25 cellular contexts compared by ENCODE assay signal in genomic region chr11:46253258-46254134, GRCh38. TPM values are rescaled to one million over a fixed set of nuclear protein-coding genes. Genes with fewer than 3 reads are reported as not detected.
DNase-seq lines count a peak whose midpoint lies in the region; ATAC-seq and TF ChIP-seq lines count a peak whose summit lies in the region.
"Had no signal": no experiment of that assay in that cellular context is flagged by ENCODE, and none has a peak within 500 bp of the region (broad histone marks: within the 10 kb centered on the region; RNA-seq: fewer than 3 reads in every experiment).

No MANE protein-coding gene starts in this region.

- no peaks in the 10 kb centered on the region for H3K79me2 ChIP-seq in smooth muscle cell (ENCODE audit: low read depth)

- H3K4me3 ChIP-seq in smooth muscle cell = no peak overlapping the region
- H3K4me3 ChIP-seq: gastroesophageal sphincter, SJSA1, suprapubic skin had no signal

- WGBS in smooth muscle cell (ENCODE audit: low lambda C conversion rate) = 87% methylated on average over 13 of the region's 13 CpGs

- no peak overlapping the region for H3K4me2 ChIP-seq in smooth muscle cell

- H3K9me3 Mint-ChIP-seq in activated CD8-positive, alpha-beta T cell treated with anti-CD3 and anti-CD28 coated beads for 36 hours = no peaks in the 10 kb centered on the region
- H3K9me3 Mint-ChIP-seq: central memory CD8-positive, alpha-beta T cell; neural crest cell had no signal

- TF ChIP-seq CTCF in VCaP (conservative IDR thresholded peaks at IDR 0.05) = no peak
- TF ChIP-seq CTCF in smooth muscle cell (IDR thresholded peaks at IDR 0.05; ENCODE audit: borderline replicate concordance, insufficient read depth, poor library complexity, severe bottlenecking) = no peak
- TF ChIP-seq CTCF in activated CD8-positive, alpha-beta T cell treated with anti-CD3 and anti-CD28 coated beads for 36 hours (IDR thresholded peaks at IDR 0.05) = no peak

- H3K36me3 ChIP-seq in smooth muscle cell (ENCODE audit: low read depth) = no peaks in the 10 kb centered on the region
- H3K36me3 ChIP-seq: gastroesophageal sphincter, SJSA1, suprapubic skin, WERI-Rb-1 had no signal

- peak overlapping the region; percentile 25 for H2AFZ ChIP-seq in smooth muscle cell (ENCODE audit: low read depth)

- peaks cover 9% of the 10 kb centered on the region for H3K4me1 ChIP-seq in smooth muscle cell (ENCODE audit: low read depth)
- H3K4me1 ChIP-seq: gastroesophageal sphincter, suprapubic skin had no signal

- ATAC-seq in left colon = peak; percentile 50
- no peak for ATAC-seq in activated CD8-positive, alpha-beta T cell treated with anti-CD3 and anti-CD28 coated beads for 36 hours
- ATAC-seq: gastroesophageal sphincter, T-helper 17 cell had no signal

- intact Hi-C loops in left colon (cut with DNase I, micrococcal nuclease) = no loop called here
- intact Hi-C loops in activated CD8-positive, alpha-beta T cell treated with anti-CD3 and anti-CD28 coated beads for 36 hours (cut with micrococcal nuclease) = no loop called here

- H3K4me3 Mint-ChIP-seq in activated CD8-positive, alpha-beta T cell treated with anti-CD3 and anti-CD28 coated beads for 36 hours = no peak overlapping the region
- H3K4me3 Mint-ChIP-seq: central memory CD8-positive, alpha-beta T cell; neural crest cell; T-helper 17 cell had no signal

- H4K20me1 ChIP-seq in smooth muscle cell (ENCODE audit: low read depth) = no peaks in the 10 kb centered on the region

- CTCF ChIA-PET in activated CD8-positive, alpha-beta T cell treated with anti-CD3 and anti-CD28 coated beads for 36 hours (lab: Charles Lee) = interaction anchor here (0.6 to 2.1 kb wide), 2 partner anchors 55 to 146 kb away, joined by 5 to 8 read pairs; no protein-coding TSS in a partner anchor

- no peaks in the 10 kb centered on the region for H3K36me3 Mint-ChIP-seq in activated CD8-positive, alpha-beta T cell treated with anti-CD3 and anti-CD28 coated beads for 36 hours (ENCODE audit: low read depth)

- H3K9me3 ChIP-seq in smooth muscle cell (replicated peaks; ENCODE audit: low read depth) = no peaks in the 10 kb centered on the region
- H3K9me3 ChIP-seq: gastroesophageal sphincter, SJSA1, suprapubic skin had no signal

- peaks cover 6% of the 10 kb centered on the region for H3K4me1 Mint-ChIP-seq in activated CD8-positive, alpha-beta T cell treated with anti-CD3 and anti-CD28 coated beads for 36 hours (ENCODE audit: low read depth)
- H3K4me1 Mint-ChIP-seq: central memory CD8-positive, alpha-beta T cell had no signal

- H3F3A ChIP-seq in smooth muscle cell (ENCODE audit: low read depth) = peaks cover 5% of the 10 kb centered on the region

- no peaks in the 10 kb centered on the region for H3K27me3 ChIP-seq in smooth muscle cell (ENCODE audit: low read depth)
- H3K27me3 ChIP-seq: gastroesophageal sphincter, SJSA1, suprapubic skin had no signal

- H3K27ac ChIP-seq in VCaP (peak overlapping the region; percentile 28; the same call in 1 of the 2 replicates), smooth muscle cell (ENCODE audit: low read depth) (no peak overlapping the region)
- H3K27ac ChIP-seq: gastroesophageal sphincter, SJSA1, suprapubic skin, WERI-Rb-1 had no signal

- H3K27me3 Mint-ChIP-seq in activated CD8-positive, alpha-beta T cell treated with anti-CD3 and anti-CD28 coated beads for 36 hours = no peaks in the 10 kb centered on the region

- no peak overlapping the region for H3K27ac Mint-ChIP-seq in activated CD8-positive, alpha-beta T cell treated with anti-CD3 and anti-CD28 coated beads for 36 hours
- H3K27ac Mint-ChIP-seq: T-helper 17 cell had no signal

- POLR2A ChIA-PET in activated CD8-positive, alpha-beta T cell treated with anti-CD3 and anti-CD28 coated beads for 36 hours (lab: Charles Lee) = interaction anchor here (0.6 kb wide), 1 partner anchor 324 kb away, joined by 3 read pairs; no protein-coding TSS in a partner anchor

- H3K9ac ChIP-seq in smooth muscle cell (ENCODE audit: low read depth) = no peak overlapping the region

- DNase-seq in ELR (ENCODE audit: low read depth) (peak; percentile 4), left colon (no peak), smooth muscle cell (lab: John Stamatoyannopoulos, UW; ENCODE audit: unreplicated experiment) (no peak), kidney tubule cell (ENCODE audit: low spot score) (no peak)
- DNase-seq in activated CD4-positive, alpha-beta T cell treated with anti-CD3 and anti-CD28 coated beads, Interleukin-2, amount 50 U/mL, for 4 hours = no peak
- no peak for DNase-seq in activated CD8-positive, alpha-beta T cell treated with anti-CD3 and anti-CD28 coated beads for 36 hours
- DNase-seq: activated CD4-positive, alpha-beta T cell treated with anti-CD3 and anti-CD28 coated beads, Interleukin-2, amount 50 U/mL, for 48 hours; activated naive CD4-positive, alpha-beta T cell treated with anti-CD3 and anti-CD28 coated beads, Interleukin-2, amount 50 U/mL, for 16 hours; activated T-cell treated with anti-CD3 and anti-CD28 coated beads for 4 hours; anterior cingulate cortex; erythroblast; GOT3; kidney glomerular epithelial cell; mesendoderm; NCI-H1105; NCI-H2081; NK-92 treated with Interleukin-12 subunit alpha and Interleukin-12 subunit beta, amount 100 ng/mL, for 24 hours; T-helper 17 cell; WERI-Rb-1 had no signal

RNA-seq across cellular contexts. Expression of gene CREB3L1, which starts 24.0 kb away (rescaled TPM):
- 100 to 1,000 TPM; 118 to 200 TPM for total RNA-seq in left colon
- total RNA-seq in smooth muscle cell = 49.1 and 63.3 TPM in 2 replicates
- polyA plus RNA-seq in smooth muscle cell = 385 and 437 TPM in 2 replicates
- not detected for total RNA-seq in activated CD8-positive, alpha-beta T cell treated with anti-CD3 and anti-CD28 coated beads for 36 hours
- total RNA-seq: T-helper 17 cell had no signal

Comparison
In these comparisons a context has a peak if more than half of its experiments do, and no peak if none do; other contexts are left out.
1. RNA of gene CREB3L1, which starts 24.0 kb away (total RNA-seq): 118 to 200 TPM in left colon and 49.1 to 63.3 TPM in smooth muscle cell; not detected in activated CD8-positive, alpha-beta T cell treated with anti-CD3 and anti-CD28 coated beads for 36 hours; every median in the first group is over 10 times any median in the second.